8 cellular contexts compared by ENCODE assay signal in the genomic region with DNA sequence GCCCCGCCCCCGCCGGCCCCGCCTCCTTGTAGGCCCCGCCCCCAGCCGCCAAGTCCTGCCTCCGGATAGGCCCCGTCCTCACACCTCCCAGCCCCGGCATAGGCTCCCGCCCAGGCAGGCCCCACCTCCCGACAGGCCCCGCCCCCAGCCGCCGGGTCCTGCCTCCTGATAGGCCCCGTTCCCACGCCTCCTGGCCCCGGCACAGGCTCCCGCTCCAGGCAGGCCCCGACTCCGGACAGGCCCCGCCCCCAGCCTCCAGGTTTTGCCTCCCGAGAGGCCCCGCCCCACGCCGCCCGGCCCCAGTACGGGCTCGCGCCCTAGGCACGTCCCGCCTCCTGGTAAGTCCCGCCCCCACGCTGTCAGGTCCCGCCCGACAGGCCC. TPM values are rescaled to one million over a fixed set of nuclear protein-coding genes. Genes with fewer than 3 reads are reported as not detected.
DNase-seq lines count a peak whose midpoint lies in the region; ATAC-seq and TF ChIP-seq lines count a peak whose summit lies in the region.

No MANE protein-coding gene starts in this region.

- peak overlapping the region; percentile 58 for H3K4me3 Mint-ChIP-seq in activated CD4-positive, alpha-beta T cell treated with anti-CD3 and anti-CD28 coated beads, Interleukin-2, amount 10 ng/mL, durations not matched to agents 7 days and 5 days

- no peak overlapping the region for H3K27ac Mint-ChIP-seq in activated CD4-positive, alpha-beta T cell treated with anti-CD3 and anti-CD28 coated beads, Interleukin-2, amount 10 ng/mL, durations not matched to agents 7 days and 5 days

- no peaks in the 10 kb centered on the region for H3K27me3 Mint-ChIP-seq in activated CD4-positive, alpha-beta T cell treated with anti-CD3 and anti-CD28 coated beads, Interleukin-2, amount 10 ng/mL, durations not matched to agents 7 days and 5 days

- TF ChIP-seq CTCF in coronary artery (IDR thresholded peaks at IDR 0.05): no peak

- H3K9me3 Mint-ChIP-seq in activated CD4-positive, alpha-beta T cell treated with anti-CD3 and anti-CD28 coated beads, Interleukin-2, amount 10 ng/mL, durations not matched to agents 7 days and 5 days: no peaks in the 10 kb centered on the region

- no peaks in the 10 kb centered on the region for H3K36me3 Mint-ChIP-seq in activated CD4-positive, alpha-beta T cell treated with anti-CD3 and anti-CD28 coated beads, Interleukin-2, amount 10 ng/mL, durations not matched to agents 7 days and 5 days (ENCODE audit: low read depth)

- H3K4me1 Mint-ChIP-seq in activated CD4-positive, alpha-beta T cell treated with anti-CD3 and anti-CD28 coated beads, Interleukin-2, amount 10 ng/mL, durations not matched to agents 7 days and 5 days: peaks cover 17% of the 10 kb centered on the region

- DNase-seq in Ammon's horn (ENCODE audit: low spot score): peak; percentile 99
- DNase-seq in NCI-H510A (lab: John Stamatoyannopoulos, UW): peak; percentile 96
- peak; percentile 96 for DNase-seq in activated CD4-positive, alpha-beta T cell treated with anti-CD3 and anti-CD28 coated beads, Interleukin-2, amount 10 ng/mL, durations not matched to agents 7 days and 5 days
- peak; percentile 100 for DNase-seq in coronary artery (ENCODE audit: low spot score)
- DNase-seq in left lobe of liver (ENCODE audit: low spot score): peak; percentile 100
- peak; percentile 96 to 98 for DNase-seq in stimulated activated CD4-positive, alpha-beta T cell treated with anti-CD3 and anti-CD28 coated beads, Interleukin-2, amount 100 ng/mL, for 24 hours

- peak overlapping the region; percentile 84 to 93 for H3K27ac ChIP-seq in coronary artery

- POLR2A ChIA-PET in activated CD4-positive, alpha-beta T cell treated with anti-CD3 and anti-CD28 coated beads, Interleukin-2, amount 10 ng/mL, durations not matched to agents 7 days and 5 days (lab: Charles Lee): no interaction called here

- peak overlapping the region; percentile 87 for H3K4me3 ChIP-seq in coronary artery

- CTCF ChIA-PET in activated CD4-positive, alpha-beta T cell treated with anti-CD3 and anti-CD28 coated beads, Interleukin-2, amount 10 ng/mL, durations not matched to agents 7 days and 5 days (lab: Charles Lee): no interaction called here

- peak; percentile 90 for ATAC-seq in GM19328 (IDR thresholded peaks at IDR 0.05; ENCODE audit: unreplicated experiment)
- peak; percentile 88 for ATAC-seq in HG03442 (IDR thresholded peaks at IDR 0.05; ENCODE audit: unreplicated experiment)
- ATAC-seq in left lobe of liver: peak; percentile 81

RNA-seq across cellular contexts. Expression of gene MICALL2, which starts 0.2 kb away (rescaled TPM):
- 1 to 10 TPM; 2.1 to 2.7 TPM for total RNA-seq in activated CD4-positive, alpha-beta T cell treated with anti-CD3 and anti-CD28 coated beads, Interleukin-2, amount 10 ng/mL, durations not matched to agents 7 days and 5 days
- total RNA-seq in left lobe of liver: 18.0 TPM

RNA-seq across cellular contexts. Expression of gene INTS1, which starts 44.7 kb away (rescaled TPM):
- 100 to 1,000 TPM in 1 of 2 experiments, 10 to 100 TPM in 1; 90.6 to 104 TPM for total RNA-seq in activated CD4-positive, alpha-beta T cell treated with anti-CD3 and anti-CD28 coated beads, Interleukin-2, amount 10 ng/mL, durations not matched to agents 7 days and 5 days
- total RNA-seq in left lobe of liver: 55.5 TPM

Comparison
In these comparisons a context has a peak if more than half of its experiments do, and no peak if none do; other contexts are left out.
1. Peak in every context shown above with its lines: DNase-seq, ATAC-seq, H3K4me3 ChIP-seq and H3K27ac ChIP-seq.